ENCODE assay signal across 15 cellular contexts in genomic region chr2:236663267-236663666, GRCh38.
DNase-seq lines count a peak whose midpoint lies in the region; ATAC-seq and TF ChIP-seq lines count a peak whose summit lies in the region.
"Had no signal": no experiment of that assay in that cellular context is flagged by ENCODE, and none has a peak within 500 bp of the region (broad histone marks: within the 10 kb centered on the region; RNA-seq: fewer than 3 reads in every experiment).

No MANE protein-coding gene starts in this region.

- H4K20me1 ChIP-seq in smooth muscle cell (ENCODE audit: low read depth), result no peaks in the 10 kb centered on the region

- no peak overlapping the region for H3K4me3 ChIP-seq in lung
- H3K4me3 ChIP-seq in smooth muscle cell, result no peak overlapping the region
- H3K4me3 ChIP-seq in CD8-positive, alpha-beta memory T cell (ENCODE audit: low read length), result no peak overlapping the region

- H3K9ac ChIP-seq in smooth muscle cell (ENCODE audit: low read depth), result no peak overlapping the region

- 67 to 87% methylated on average over 6 of the region's 6 CpGs for WGBS in lung, 2 donors
- WGBS in smooth muscle cell (ENCODE audit: low lambda C conversion rate), result 31% methylated on average over 6 of the region's 6 CpGs

- H3K9me3 ChIP-seq in lung (ENCODE audit: control insufficient read depth in 2 of 2, insufficient read depth in 1 of 2, low read length in 1 of 2) (peaks cover 0 to 9% of the 10 kb centered on the region in 2 donors), smooth muscle cell (replicated peaks; ENCODE audit: low read depth) (no peaks in the 10 kb centered on the region)
- H3K9me3 ChIP-seq in CD8-positive, alpha-beta memory T cell (ENCODE audit: low read length), result no peaks in the 10 kb centered on the region

- H3K79me2 ChIP-seq in smooth muscle cell (ENCODE audit: low read depth), result no peaks in the 10 kb centered on the region

- H3K27ac ChIP-seq in lung (ENCODE audit: low read depth in 1 of 2, low read length in 1 of 2) (no peak overlapping the region), smooth muscle cell (ENCODE audit: low read depth) (peak overlapping the region; percentile 74)
- H3K27ac ChIP-seq in CD8-positive, alpha-beta memory T cell (ENCODE audit: low read depth, low read length), result no peak overlapping the region
- H3K27ac ChIP-seq: foreskin keratinocyte had no signal

- intact Hi-C loops in activated naive CD4-positive, alpha-beta T cell treated with anti-CD3 and anti-CD28 coated beads for 36 hours (cut with micrococcal nuclease), result no loop called here

- DNase-seq in GM03348 (ENCODE audit: low spot score) (peak; percentile 41), ecto neural progenitor cell (ENCODE audit: low spot score) (peak; percentile 18), lung (ENCODE audit: low spot score) (peak; percentile 48), smooth muscle cell (lab: John Stamatoyannopoulos, UW; ENCODE audit: unreplicated experiment) (no peak), T-helper 1 cell (no peak)
- DNase-seq in CD8-positive, alpha-beta memory T cell, result no peak
- no peak for DNase-seq in activated naive CD4-positive, alpha-beta T cell treated with anti-CD3 and anti-CD28 coated beads for 36 hours
- DNase-seq: CD4-positive, CD25-positive, alpha-beta regulatory T cell; Kasumi-1; kidney glomerular epithelial cell; NCI-H2029 treated with DMSO at 0.1 percent for 48 hours; occipital lobe had no signal

- H3K27ac Mint-ChIP-seq in CD8-positive, alpha-beta memory T cell, result no peak overlapping the region
- no peak overlapping the region for H3K27ac Mint-ChIP-seq in activated naive CD4-positive, alpha-beta T cell treated with anti-CD3 and anti-CD28 coated beads for 36 hours
- H3K27ac Mint-ChIP-seq: CD4-positive, CD25-positive, alpha-beta regulatory T cell had no signal

- peaks cover 0 to 6% (median 0%) of the 10 kb centered on the region in 5 donors for H3K9me3 Mint-ChIP-seq in CD8-positive, alpha-beta memory T cell
- H3K9me3 Mint-ChIP-seq in activated naive CD4-positive, alpha-beta T cell treated with anti-CD3 and anti-CD28 coated beads for 36 hours, result peaks cover 5% of the 10 kb centered on the region

- H3K27me3 Mint-ChIP-seq in CD8-positive, alpha-beta memory T cell, result peaks cover 16 to 61% of the 10 kb centered on the region in 2 donors
- H3K27me3 Mint-ChIP-seq in activated naive CD4-positive, alpha-beta T cell treated with anti-CD3 and anti-CD28 coated beads for 36 hours (ENCODE audit: low read depth), result peaks cover 11% of the 10 kb centered on the region

- CTCF ChIA-PET in CD8-positive, alpha-beta memory T cell (lab: Charles Lee), result no interaction called here
- CTCF ChIA-PET in activated naive CD4-positive, alpha-beta T cell treated with anti-CD3 and anti-CD28 coated beads for 36 hours (lab: Charles Lee), result no interaction called here

- peak overlapping the region; percentile 47 for H3K4me2 ChIP-seq in smooth muscle cell

- ATAC-seq in lung (ENCODE audit: insufficient read depth, low FRiP score) (no peak), GM19351 (IDR thresholded peaks at IDR 0.05; ENCODE audit: unreplicated experiment) (no peak)
- ATAC-seq: activated CD4-positive, CD25-positive, alpha-beta regulatory T cell treated with anti-CD3 and anti-CD28 coated beads, Interleukin-2, amount 50 U/mL, for 24 hours; foreskin keratinocyte had no signal

- TF ChIP-seq CTCF in lung (IDR thresholded peaks at IDR 0.05; ENCODE audit: control extremely low read depth, extremely low read depth), result no peak
- no peak for TF ChIP-seq CTCF in smooth muscle cell (IDR thresholded peaks at IDR 0.05; ENCODE audit: borderline replicate concordance, insufficient read depth, poor library complexity, severe bottlenecking)

- H3K4me3 Mint-ChIP-seq in CD8-positive, alpha-beta memory T cell, result no peak overlapping the region
- H3K4me3 Mint-ChIP-seq in activated naive CD4-positive, alpha-beta T cell treated with anti-CD3 and anti-CD28 coated beads for 36 hours, result no peak overlapping the region
- H3K4me3 Mint-ChIP-seq: CD4-positive, CD25-positive, alpha-beta regulatory T cell had no signal

- POLR2A ChIA-PET in CD8-positive, alpha-beta memory T cell (lab: Charles Lee), result no interaction called here

- H3K27me3 ChIP-seq in lung (ENCODE audit: control insufficient read depth, insufficient read depth) (no peaks in the 10 kb centered on the region), smooth muscle cell (ENCODE audit: low read depth) (no peaks in the 10 kb centered on the region)
- H3K27me3 ChIP-seq in CD8-positive, alpha-beta memory T cell (ENCODE audit: insufficient read depth, low read length, poor library complexity, severe bottlenecking), result no peaks in the 10 kb centered on the region
- H3K27me3 ChIP-seq: foreskin keratinocyte had no signal

- peaks cover 22% of the 10 kb centered on the region for H3F3A ChIP-seq in smooth muscle cell (ENCODE audit: low read depth)

- peaks cover 0 to 16% of the 10 kb centered on the region in 2 donors for H3K4me1 ChIP-seq in lung (ENCODE audit: control insufficient read depth in 2 of 2, insufficient read depth in 2 of 2, low read length in 2 of 2)
- peaks cover 39% of the 10 kb centered on the region for H3K4me1 ChIP-seq in smooth muscle cell (ENCODE audit: low read depth)
- no peaks in the 10 kb centered on the region for H3K4me1 ChIP-seq in CD8-positive, alpha-beta memory T cell (ENCODE audit: insufficient read depth, low read length)

- no peak overlapping the region for H2AFZ ChIP-seq in smooth muscle cell (ENCODE audit: low read depth)

- peaks cover 0 to 1% (median 0%) of the 10 kb centered on the region in 3 donors for H3K36me3 Mint-ChIP-seq in CD8-positive, alpha-beta memory T cell
- no peaks in the 10 kb centered on the region for H3K36me3 Mint-ChIP-seq in activated naive CD4-positive, alpha-beta T cell treated with anti-CD3 and anti-CD28 coated beads for 36 hours (ENCODE audit: low read depth)
- H3K36me3 Mint-ChIP-seq: CD4-positive, CD25-positive, alpha-beta regulatory T cell had no signal

- H3K4me1 Mint-ChIP-seq in CD8-positive, alpha-beta memory T cell, result no peaks in the 10 kb centered on the region
- H3K4me1 Mint-ChIP-seq in activated naive CD4-positive, alpha-beta T cell treated with anti-CD3 and anti-CD28 coated beads for 36 hours (ENCODE audit: low read depth), result no peaks in the 10 kb centered on the region
- H3K4me1 Mint-ChIP-seq: CD4-positive, CD25-positive, alpha-beta regulatory T cell had no signal

- H3K36me3 ChIP-seq in lung (ENCODE audit: control insufficient read depth in 2 of 2, insufficient read depth in 2 of 2, low read length in 2 of 2), result no peaks in the 10 kb centered on the region
- H3K36me3 ChIP-seq in smooth muscle cell (ENCODE audit: low read depth), result no peaks in the 10 kb centered on the region
- H3K36me3 ChIP-seq in CD8-positive, alpha-beta memory T cell (ENCODE audit: insufficient read depth, low read length), result no peaks in the 10 kb centered on the region

Comparison
In these comparisons a context has a peak if more than half of its experiments do, and no peak if none do; other contexts are left out.
1. DNase-seq: peak in GM03348 (single experiment), ecto neural progenitor cell (single experiment) and lung (single experiment); none in smooth muscle cell (single experiment), CD8-positive, alpha-beta memory T cell (0 of 5), activated naive CD4-positive, alpha-beta T cell treated with anti-CD3 and anti-CD28 coated beads for 36 hours (single experiment) and T-helper 1 cell (0 of 5).